In the genomic region with DNA sequence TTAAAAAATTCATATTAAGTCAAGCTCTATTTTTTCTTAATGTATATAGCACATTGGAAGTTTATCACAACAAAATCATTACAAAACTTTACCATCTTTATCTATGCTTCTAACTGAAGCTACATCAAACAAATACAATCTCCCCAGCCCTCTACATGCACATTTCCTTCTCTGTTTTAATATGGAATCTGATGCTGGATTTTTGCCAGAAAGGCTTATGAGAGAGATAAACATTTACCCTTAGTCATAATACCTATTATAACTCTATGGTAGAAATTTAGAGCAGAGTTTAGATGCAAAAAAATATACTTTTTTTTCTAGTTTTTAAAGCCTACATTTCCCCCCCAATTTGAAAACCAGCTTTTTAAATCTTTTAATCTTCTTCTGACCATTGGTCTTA, we compare ENCODE assay signal across 1 cellular context.
TF ChIP-seq lines count a peak whose summit lies in the region.

No MANE protein-coding gene starts in this region.

TF ChIP-seq in endothelial cell of umbilical vein, 7 proteins besides CTCF, POLR2A, EP300 and RAD21:
- no peak for TF ChIP-seq EZH2 (IDR thresholded peaks at IDR 0.05; ENCODE audit: borderline replicate concordance, low read depth, low read length, severe bottlenecking)
- TF ChIP-seq FOS (IDR thresholded peaks at IDR 0.05; ENCODE audit: borderline replicate concordance, insufficient read depth, low read length), result no peak
- TF ChIP-seq POLR2AphosphoS5 (IDR thresholded peaks at IDR 0.05; ENCODE audit: insufficient read depth, low read depth, low read length), result no peak
- TF ChIP-seq, protein P1, sequence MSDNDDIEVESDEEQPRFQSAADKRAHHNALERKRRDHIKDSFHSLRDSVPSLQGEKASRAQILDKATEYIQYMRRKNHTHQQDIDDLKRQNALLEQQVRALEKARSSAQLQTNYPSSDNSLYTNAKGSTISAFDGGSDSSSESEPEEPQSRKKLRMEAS (IDR thresholded peaks at IDR 0.05; ENCODE audit: insufficient read depth, insufficient read length), result no peak
- TF ChIP-seq GATA2 (IDR thresholded peaks at IDR 0.05; ENCODE audit: insufficient read depth, insufficient read length, low read depth, low read length), result no peak
- no peak for TF ChIP-seq MYC (IDR thresholded peaks at IDR 0.05; ENCODE audit: low read depth, low read length)
- TF ChIP-seq JUN (IDR thresholded peaks at IDR 0.05; ENCODE audit: borderline replicate concordance, insufficient read depth, insufficient read length, low read depth), result no peak
